In genomic region chr2:160227252-160227651, GRCh38 we compare ENCODE assay signal across 13 cellular contexts. TPM values are rescaled to one million over a fixed set of nuclear protein-coding genes. Genes with fewer than 3 reads are reported as not detected.
DNase-seq lines count a peak whose midpoint lies in the region; ATAC-seq and TF ChIP-seq lines count a peak whose summit lies in the region.
"Had no signal": no experiment of that assay in that cellular context is flagged by ENCODE, and none has a peak within 500 bp of the region (broad histone marks: within the 10 kb centered on the region; RNA-seq: fewer than 3 reads in every experiment).

No MANE protein-coding gene starts in this region.

- H3K4me1 ChIP-seq in BE2C = peaks cover 39% of the 10 kb centered on the region

- CTCF ChIA-PET in HEK293T (lab: Yijun Ruan, JAX) = no interaction called here

- no peaks in the 10 kb centered on the region for H3K27me3 ChIP-seq in BE2C

- TF ChIP-seq CTCF in BE2C (IDR thresholded peaks at IDR 0.05; ENCODE audit: low read depth, low read length) (no peak), nephron (IDR thresholded peaks at IDR 0.05; ENCODE audit: unreplicated experiment in 3 of 3) (no peak)

- POLR2A ChIA-PET in HEK293T (lab: Yijun Ruan, JAX) = no interaction called here

- H3K27me3 Mint-ChIP-seq in nephron (ENCODE audit: low read depth) = peaks cover 3% of the 10 kb centered on the region

- H3K27ac Mint-ChIP-seq in nephron = peak overlapping the region; percentile 72 to 93 (median 91)
- H3K27ac Mint-ChIP-seq: naive thymus-derived CD4-positive, alpha-beta T cell had no signal

- peak; percentile 26 for DNase-seq in BE2C
- no peak for DNase-seq in epithelial cell of prostate (ENCODE audit: low read depth, low spot score)
- no peak for DNase-seq in cerebellar cortex (ENCODE audit: low spot score)
- no peak for DNase-seq in retina
- no peak for DNase-seq in HEK293T (ENCODE audit: extremely low spot score)
- DNase-seq: activated CD4-positive, alpha-beta T cell treated with anti-CD3 and anti-CD28 coated beads, Interleukin-2, amount 50 U/mL, for 48 hours; activated naive CD4-positive, alpha-beta T cell; H9; naive thymus-derived CD4-positive, alpha-beta T cell; NCI-H1105 treated with DMSO at 0.1 percent for 48 hours had no signal

- H3K4me3 Mint-ChIP-seq in nephron = no peak overlapping the region
- H3K4me3 Mint-ChIP-seq: H9; naive thymus-derived CD4-positive, alpha-beta T cell had no signal

- H3K4me3 ChIP-seq in BE2C (ENCODE audit: low read depth, low read length) = no peak overlapping the region

- no peaks in the 10 kb centered on the region for H3K9me3 ChIP-seq in BE2C

- no peak for ATAC-seq in GM18519 (IDR thresholded peaks at IDR 0.05; ENCODE audit: low FRiP score, unreplicated experiment)
- ATAC-seq: naive thymus-derived CD4-positive, alpha-beta T cell had no signal

- no peaks in the 10 kb centered on the region for H3K9me3 Mint-ChIP-seq in nephron
- H3K9me3 Mint-ChIP-seq: H9; naive thymus-derived CD4-positive, alpha-beta T cell had no signal

- no peaks in the 10 kb centered on the region for H3K36me3 ChIP-seq in BE2C

- H3K27ac ChIP-seq in epithelial cell of prostate = peak overlapping the region; percentile 96

- H3K36me3 Mint-ChIP-seq in nephron (ENCODE audit: low read depth) = no peaks in the 10 kb centered on the region
- H3K36me3 Mint-ChIP-seq: naive thymus-derived CD4-positive, alpha-beta T cell had no signal

- peaks cover 71% of the 10 kb centered on the region for H3K4me1 Mint-ChIP-seq in nephron

TF ChIP-seq in PFSK-1, 5 proteins besides CTCF, POLR2A, EP300 and RAD21:
- TF ChIP-seq REST (IDR thresholded peaks at IDR 0.05; ENCODE audit: insufficient read depth in 1 of 2, low read depth in 2 of 2, low read length in 2 of 2) (no peak), FOXP2 (optimal IDR thresholded peaks at IDR 0.05; ENCODE audit: borderline replicate concordance, extremely low read depth, extremely low read length, insufficient read depth) (peak; percentile 50), SIN3A (IDR thresholded peaks at IDR 0.05; ENCODE audit: borderline replicate concordance, insufficient read depth, low read length) (no peak)

TF ChIP-seq in HEK293T, 16 proteins besides CTCF, POLR2A, EP300 and RAD21:
- TF ChIP-seq ZNF384 (IDR thresholded peaks at IDR 0.05) (no peak), FOXM1 (IDR thresholded peaks at IDR 0.05; ENCODE audit: borderline replicate concordance) (no peak), ELF4 (IDR thresholded peaks at IDR 0.05) (no peak), SUZ12 (IDR thresholded peaks at IDR 0.05) (no peak), L3MBTL2 (conservative IDR thresholded peaks at IDR 0.05) (no peak), SP1 (IDR thresholded peaks at IDR 0.05) (no peak), HDGF (IDR thresholded peaks at IDR 0.05; ENCODE audit: borderline replicate concordance) (no peak), NFRKB (IDR thresholded peaks at IDR 0.05) (no peak), PKNOX1 (IDR thresholded peaks at IDR 0.05) (no peak), CTBP1 (IDR thresholded peaks at IDR 0.05; ENCODE audit: borderline replicate concordance) (no peak), FOXK2 (IDR thresholded peaks at IDR 0.05) (no peak), TARDBP (IDR thresholded peaks at IDR 0.05) (no peak), FOXA1 (IDR thresholded peaks at IDR 0.05) (no peak)

RNA-seq across cellular contexts. Expression of gene ITGB6, which starts 27.2 kb away (rescaled TPM):
- not detected for polyA plus RNA-seq in BE2C (2012; ENCODE audit: insufficient read depth, insufficient read length, low read depth)
- polyA plus RNA-seq in PFSK-1 (2012; ENCODE audit: insufficient read length, low read depth) = not detected
- polyA plus RNA-seq: naive thymus-derived CD4-positive, alpha-beta T cell had no signal
